13 cellular contexts compared by ENCODE assay signal in genomic region chr2:205170399-205170798, GRCh38.
DNase-seq lines count a peak whose midpoint lies in the region; ATAC-seq and TF ChIP-seq lines count a peak whose summit lies in the region.
"Had no signal": no experiment of that assay in that cellular context is flagged by ENCODE, and none has a peak within 500 bp of the region (broad histone marks: within the 10 kb centered on the region; RNA-seq: fewer than 3 reads in every experiment).

No MANE protein-coding gene starts in this region.

- H3K27me3 Mint-ChIP-seq in endothelial cell (ENCODE audit: unreplicated experiment): peaks cover 3% of the 10 kb centered on the region

- peaks cover 13% of the 10 kb centered on the region for H3K36me3 Mint-ChIP-seq in endothelial cell (ENCODE audit: low read depth, unreplicated experiment)
- H3K36me3 Mint-ChIP-seq: CD4-positive, CD25-positive, alpha-beta regulatory T cell had no signal

- peak; percentile 10 for DNase-seq in 8988T
- DNase-seq in D341Med (ENCODE audit: low spot score): peak; percentile 28
- DNase-seq in NCI-H69 (lab: John Stamatoyannopoulos, UW): peak; percentile 69
- DNase-seq in endothelial cell (ENCODE audit: low spot score): no peak
- no peak for DNase-seq in esophagus squamous epithelium (lab: John Stamatoyannopoulos, UW)
- DNase-seq: Caco-2; CD4-positive, CD25-positive, alpha-beta regulatory T cell; DMS79 treated with DMSO at 0.1 percent for 48 hours; NCI-H1048; NCI-H1694; NCI-H345 had no signal

- intact Hi-C loops in esophagus squamous epithelium (cut with DNase I): no loop called here

- TF ChIP-seq POLR2A in esophagus squamous epithelium (IDR thresholded peaks at IDR 0.05): no peak

- H3K4me3 ChIP-seq in esophagus squamous epithelium: no peak overlapping the region

- no peak for ATAC-seq in HG03175 (IDR thresholded peaks at IDR 0.05; ENCODE audit: unreplicated experiment)
- ATAC-seq in GM18858 (IDR thresholded peaks at IDR 0.05; ENCODE audit: unreplicated experiment): no peak

- no peaks in the 10 kb centered on the region for H3K27me3 ChIP-seq in esophagus squamous epithelium

- H3K4me1 Mint-ChIP-seq in endothelial cell (ENCODE audit: unreplicated experiment): peaks cover 29% of the 10 kb centered on the region

- TF ChIP-seq CTCF in endothelial cell (IDR thresholded peaks at IDR 0.05; ENCODE audit: unreplicated experiment) (no peak), esophagus squamous epithelium (IDR thresholded peaks at IDR 0.05) (no peak)

- no peak overlapping the region for H3K27ac ChIP-seq in esophagus squamous epithelium

- no peaks in the 10 kb centered on the region for H3K9me3 Mint-ChIP-seq in endothelial cell (ENCODE audit: unreplicated experiment)

- no peaks in the 10 kb centered on the region for H3K36me3 ChIP-seq in esophagus squamous epithelium

- H3K4me1 ChIP-seq in esophagus squamous epithelium: no peaks in the 10 kb centered on the region
- H3K4me1 ChIP-seq: Caco-2 had no signal

- H3K9me3 ChIP-seq in esophagus squamous epithelium: no peaks in the 10 kb centered on the region
- H3K9me3 ChIP-seq: Caco-2 had no signal

- 89 to 90% methylated on average over 12 of the region's 12 CpGs for WGBS in esophagus squamous epithelium, 2 donors

- no peak overlapping the region for H3K4me3 Mint-ChIP-seq in endothelial cell (ENCODE audit: unreplicated experiment)
- H3K4me3 Mint-ChIP-seq: CD4-positive, CD25-positive, alpha-beta regulatory T cell had no signal

- peak overlapping the region; percentile 32 for H3K27ac Mint-ChIP-seq in endothelial cell (ENCODE audit: unreplicated experiment)

Comparison
In these comparisons a context has a peak if more than half of its experiments do, and no peak if none do; other contexts are left out.
1. DNase-seq: peak in 8988T (single experiment), D341Med (single experiment) and NCI-H69 (single experiment); none in endothelial cell (single experiment) and esophagus squamous epithelium (single experiment).